Comparison of ENCODE assay signal across 9 cellular contexts in genomic region chr12:116759783-116760581, GRCh38. TPM values are rescaled to one million over a fixed set of nuclear protein-coding genes. Genes with fewer than 3 reads are reported as not detected.
DNase-seq lines count a peak whose midpoint lies in the region; ATAC-seq, FAIRE-seq and TF ChIP-seq lines count a peak whose summit lies in the region.
"Had no signal": no experiment of that assay in that cellular context is flagged by ENCODE, and none has a peak within 500 bp of the region (broad histone marks: within the 10 kb centered on the region; RNA-seq: fewer than 3 reads in every experiment).

No MANE protein-coding gene starts in this region.

- peak overlapping the region; percentile 21 for H3K27ac Mint-ChIP-seq in activated CD4-positive, alpha-beta T cell treated with anti-CD3 and anti-CD28 coated beads, Interleukin-2, amount 10 ng/mL, durations not matched to agents 24 days and 14 days

- ATAC-seq in HG03460 (IDR thresholded peaks at IDR 0.05; ENCODE audit: unreplicated experiment): peak; percentile 75
- ATAC-seq in HG02870 (IDR thresholded peaks at IDR 0.05; ENCODE audit: unreplicated experiment): no peak
- ATAC-seq in HG02852 (IDR thresholded peaks at IDR 0.05; ENCODE audit: unreplicated experiment): no peak

- H3K4me3 Mint-ChIP-seq in activated CD4-positive, alpha-beta T cell treated with anti-CD3 and anti-CD28 coated beads, Interleukin-2, amount 10 ng/mL, durations not matched to agents 24 days and 14 days: peak overlapping the region; percentile 68
- H3K4me3 Mint-ChIP-seq: brain had no signal

- intact Hi-C loops in activated CD4-positive, alpha-beta T cell treated with anti-CD3 and anti-CD28 coated beads, Interleukin-2, amount 10 ng/mL, durations not matched to agents 24 days and 14 days (cut with micrococcal nuclease): no loop called here
- intact Hi-C loops in kidney (cut with DNase I): no loop called here

- no peak overlapping the region for H3K9ac ChIP-seq in kidney (ENCODE audit: low read length in 2 of 2)

- H3K27ac ChIP-seq in kidney (ENCODE audit: low read depth in 2 of 2, low read length in 2 of 2): no peak overlapping the region

- H3K9me3 Mint-ChIP-seq in activated CD4-positive, alpha-beta T cell treated with anti-CD3 and anti-CD28 coated beads, Interleukin-2, amount 10 ng/mL, durations not matched to agents 24 days and 14 days: peaks cover 7% of the 10 kb centered on the region

- H3K9me3 ChIP-seq in kidney (ENCODE audit: control insufficient read depth in 1 of 2, low read length in 2 of 2): no peaks in the 10 kb centered on the region

- H3K4me1 ChIP-seq in kidney (ENCODE audit: control insufficient read depth in 1 of 2, insufficient read depth in 1 of 2, low read depth in 1 of 2, low read length in 2 of 2): no peaks in the 10 kb centered on the region

- DNase-seq in activated CD4-positive, alpha-beta T cell treated with anti-CD3 and anti-CD28 coated beads, Interleukin-2, amount 10 ng/mL, durations not matched to agents 24 days and 14 days: peak; percentile 76
- DNase-seq in germinal center (ENCODE audit: low spot score) (peak; percentile 17), kidney (no peak)
- peak; percentile 4 to 14 for DNase-seq in stimulated activated CD4-positive, alpha-beta T cell treated with anti-CD3 and anti-CD28 coated beads, Interleukin-4, amount 100 ng/mL, for 4 hours
- DNase-seq: NCI-H446 treated with DMSO at 0.1 percent for 48 hours had no signal

- TF ChIP-seq CTCF in kidney (IDR thresholded peaks at IDR 0.05; ENCODE audit: borderline replicate concordance, extremely low read depth, insufficient read depth): no peak

- peaks cover 12% of the 10 kb centered on the region for H3K4me1 Mint-ChIP-seq in activated CD4-positive, alpha-beta T cell treated with anti-CD3 and anti-CD28 coated beads, Interleukin-2, amount 10 ng/mL, durations not matched to agents 24 days and 14 days
- H3K4me1 Mint-ChIP-seq: brain had no signal

- peaks cover 11% of the 10 kb centered on the region for H3K36me3 Mint-ChIP-seq in activated CD4-positive, alpha-beta T cell treated with anti-CD3 and anti-CD28 coated beads, Interleukin-2, amount 10 ng/mL, durations not matched to agents 24 days and 14 days (ENCODE audit: low read depth)

- no peak for FAIRE-seq in kidney (lab: Jason Lieb, UNC)

- no peaks in the 10 kb centered on the region for H3K27me3 Mint-ChIP-seq in activated CD4-positive, alpha-beta T cell treated with anti-CD3 and anti-CD28 coated beads, Interleukin-2, amount 10 ng/mL, durations not matched to agents 24 days and 14 days
- H3K27me3 Mint-ChIP-seq: brain had no signal

- no peak overlapping the region for H3K4me3 ChIP-seq in kidney (ENCODE audit: low read length in 2 of 2)

- no peaks in the 10 kb centered on the region for H3K36me3 ChIP-seq in kidney (ENCODE audit: control insufficient read depth in 1 of 2, insufficient read depth in 2 of 2, low read length in 2 of 2)

RNA-seq across cellular contexts. Expression of gene RNFT2, which starts 21.9 kb away (rescaled TPM):
- 10.1 and 11.6 TPM in 2 replicates for total RNA-seq in activated CD4-positive, alpha-beta T cell treated with anti-CD3 and anti-CD28 coated beads, Interleukin-2, amount 10 ng/mL, durations not matched to agents 24 days and 14 days
- total RNA-seq in kidney: 6.8 TPM
- 4.3 TPM for polyA plus RNA-seq in kidney (ENCODE audit: insufficient read depth, low read depth, low replicate concordance)

RNA-seq across cellular contexts. Expression of gene SPRING1, which starts 22.1 kb away (rescaled TPM):
- total RNA-seq in activated CD4-positive, alpha-beta T cell treated with anti-CD3 and anti-CD28 coated beads, Interleukin-2, amount 10 ng/mL, durations not matched to agents 24 days and 14 days: 28.6 and 29.2 TPM in 2 replicates
- 49.4 TPM for total RNA-seq in kidney
- polyA plus RNA-seq in kidney (ENCODE audit: insufficient read depth, low read depth, low replicate concordance): 45.3 TPM
